ENCODE assay signal across 21 cellular contexts in genomic region chr2:16303761-16304160, GRCh38.
A peak's percentile ranks its signal among the peaks of the same experiment; 100 is the strongest.
DNase-seq lines count a peak whose midpoint lies in the region; ATAC-seq and TF ChIP-seq lines count a peak whose summit lies in the region.
"Had no signal": no experiment of that assay in that cellular context is flagged by ENCODE, and none has a peak within 500 bp of the region (broad histone marks: within the 10 kb centered on the region; RNA-seq: fewer than 3 reads in every experiment).

No MANE protein-coding gene starts in this region.

- H3K9me3 ChIP-seq in NT2/D1 (ENCODE audit: insufficient read depth, low read length), result peaks cover 23% of the 10 kb centered on the region
- H3K9me3 ChIP-seq in iPS-20b (ENCODE audit: insufficient read depth, low read depth, low read length), result peaks cover 6% of the 10 kb centered on the region; the same call in 1 of the 2 replicates
- H3K9me3 ChIP-seq in osteoblast (ENCODE audit: low read depth, low read length), result peaks cover 4% of the 10 kb centered on the region

- no peak overlapping the region for H3K4me2 ChIP-seq in osteoblast (ENCODE audit: insufficient read depth, low read length)
- H3K4me2 ChIP-seq: KMS-11, PC-9, SK-N-SH had no signal

- H3K27ac ChIP-seq in iPS-20b (ENCODE audit: low read length) (no peak overlapping the region), osteoblast (ENCODE audit: low read depth, low read length) (no peak overlapping the region)
- H3K27ac ChIP-seq: C4-2B, KMS-11, PC-9 had no signal

- H3K4me3 ChIP-seq in NT2/D1 (ENCODE audit: insufficient read length, low read depth), result no peak overlapping the region
- 0 out of 2 replicates have a peak overlapping the region, but pooled peaks have one; percentile 6 for H3K4me3 ChIP-seq in iPS-20b (ENCODE audit: low read length)
- no peak overlapping the region for H3K4me3 ChIP-seq in osteoblast (ENCODE audit: insufficient read depth, low read length)
- H3K4me3 ChIP-seq: PC-9 had no signal

- H3K79me2 ChIP-seq in osteoblast (ENCODE audit: insufficient read depth, low read length), result no peaks in the 10 kb centered on the region

- ATAC-seq in GM18498 (IDR thresholded peaks at IDR 0.05; ENCODE audit: unreplicated experiment), result no peak

- H4K20me1 ChIP-seq in osteoblast (ENCODE audit: insufficient read depth, low read length), result no peaks in the 10 kb centered on the region

- H2AFZ ChIP-seq in osteoblast (ENCODE audit: low read length), result no peak overlapping the region
- H2AFZ ChIP-seq: PC-9 had no signal

- no peak overlapping the region for H3K9ac ChIP-seq in NT2/D1 (ENCODE audit: insufficient read length, low read depth)
- H3K9ac ChIP-seq in iPS-20b (ENCODE audit: low read depth, low read length), result no peak overlapping the region
- H3K9ac ChIP-seq: KMS-11, SK-N-SH had no signal

- TF ChIP-seq CTCF in osteoblast (IDR thresholded peaks at IDR 0.05; ENCODE audit: extremely low read depth, low read depth, low read length), result no peak

- H3K27me3 ChIP-seq in NT2/D1 (ENCODE audit: insufficient read depth, insufficient read length) (no peaks in the 10 kb centered on the region), iPS-20b (ENCODE audit: insufficient read depth, low read length) (no peaks in the 10 kb centered on the region; the same call in 1 of the 2 replicates), osteoblast (ENCODE audit: insufficient read depth, low read length) (no peaks in the 10 kb centered on the region)

- H3K4me1 ChIP-seq in NT2/D1 (ENCODE audit: insufficient read depth, insufficient read length) (peaks cover 5% of the 10 kb centered on the region), iPS-20b (ENCODE audit: insufficient read depth, low read length) (peaks cover 12% of the 10 kb centered on the region; the same call in 1 of the 2 replicates), osteoblast (ENCODE audit: insufficient read depth, low read length) (no peaks in the 10 kb centered on the region)

- H3K36me3 ChIP-seq in NT2/D1 (ENCODE audit: insufficient read depth, insufficient read length, low read length), result no peaks in the 10 kb centered on the region
- no peaks in the 10 kb centered on the region for H3K36me3 ChIP-seq in iPS-20b (ENCODE audit: insufficient read depth, low read depth, low read length)
- no peaks in the 10 kb centered on the region for H3K36me3 ChIP-seq in osteoblast (ENCODE audit: insufficient read depth, low read length)

- peak; percentile 43 for DNase-seq in NCI-H748 (lab: John Stamatoyannopoulos, UW; ENCODE audit: unreplicated experiment)
- no peak for DNase-seq in NCI-H748 treated with DMSO at 0.1 percent for 48 hours (lab: John Stamatoyannopoulos, UW)
- DNase-seq in NT2/D1 (ENCODE audit: low read depth, low spot score), result peak; percentile 38
- DNase-seq in activated CD8-positive, alpha-beta memory T cell treated with anti-CD3 and anti-CD28 coated beads, Interleukin-2, amount 50 U/mL, for 4 hours, result no peak
- no peak for DNase-seq in osteoblast (ENCODE audit: insufficient read length, low spot score, missing footprints)
- no peak for DNase-seq in NCI-H1930 (lab: John Stamatoyannopoulos, UW)
- DNase-seq: AML-193; CD8-positive, alpha-beta memory T cell; GDM1; HCEC 1CT; IMR-90; NCI-H1694; NCI-H2081 treated with DMSO at 0.1 percent for 48 hours; NCI-H524; PC-9; SIG-M5; SK-N-SH had no signal

Comparison
In these comparisons a context has a peak if more than half of its experiments do, and no peak if none do; other contexts are left out.
1. DNase-seq: peak in NCI-H748 (single experiment) and NT2/D1 (single experiment); none in NCI-H748 treated with DMSO at 0.1 percent for 48 hours (single experiment), activated CD8-positive, alpha-beta memory T cell treated with anti-CD3 and anti-CD28 coated beads, Interleukin-2, amount 50 U/mL, for 4 hours (single experiment), osteoblast (single experiment) and NCI-H1930 (0 of 2).